Comparison of ENCODE assay signal across 9 cellular contexts in genomic region chr1:175319112-175319911, GRCh38.
A peak's percentile ranks its signal among the peaks of the same experiment; 100 is the strongest.
DNase-seq lines count a peak whose midpoint lies in the region; ATAC-seq, FAIRE-seq and TF ChIP-seq lines count a peak whose summit lies in the region.
"Had no signal": no experiment of that assay in that cellular context is flagged by ENCODE, and none has a peak within 500 bp of the region (broad histone marks: within the 10 kb centered on the region; RNA-seq: fewer than 3 reads in every experiment).

No MANE protein-coding gene starts in this region.

- peak; percentile 85 for TF ChIP-seq RAD21 in Ishikawa (IDR thresholded peaks at IDR 0.05; ENCODE audit: low read depth)

- TF ChIP-seq EP300 in Ishikawa (IDR thresholded peaks at IDR 0.05; ENCODE audit: borderline replicate concordance), result no peak

- H3K9me3 Mint-ChIP-seq in CD4-positive, alpha-beta T cell, result no peaks in the 10 kb centered on the region
- H3K9me3 Mint-ChIP-seq: T-helper 1 cell treated with Interleukin-12 subunit alpha and Interleukin-12 subunit beta and Interleukin-4 antibody, amounts not matched to agents 30 μg/mL and 1 μg/mL, for 36 hours had no signal

- no peaks in the 10 kb centered on the region for H3K36me3 Mint-ChIP-seq in CD4-positive, alpha-beta T cell (ENCODE audit: low read depth)

- no peak overlapping the region for H3K27ac ChIP-seq in CD4-positive, alpha-beta T cell (ENCODE audit: low read depth, low read length)
- H3K27ac ChIP-seq in pancreas (peak overlapping the region; percentile 66 to 83 (median 80)), thoracic aorta (no peak overlapping the region)

- H3K9me3 ChIP-seq in CD4-positive, alpha-beta T cell (ENCODE audit: control insufficient read depth, low read length), result no peaks in the 10 kb centered on the region
- H3K9me3 ChIP-seq in pancreas (no peaks in the 10 kb centered on the region), thoracic aorta (no peaks in the 10 kb centered on the region)

- TF ChIP-seq CTCF in CD4-positive, alpha-beta T cell (IDR thresholded peaks at IDR 0.05), result peak; percentile 94
- TF ChIP-seq CTCF in pancreas (IDR thresholded peaks at IDR 0.05) (peak; percentile 69 to 91 (median 76)), thoracic aorta (IDR thresholded peaks at IDR 0.05) (peak; percentile 88)

- POLR2A ChIA-PET in CD4-positive, alpha-beta T cell (lab: Charles Lee), result interaction anchor here (0.7 to 3.7 kb wide), 3 partner anchors 128 to 168 kb away, joined by 3 to 23 read pairs (median 9); no protein-coding TSS in a partner anchor

- no peaks in the 10 kb centered on the region for H3K36me3 ChIP-seq in pancreas
- no peaks in the 10 kb centered on the region for H3K36me3 ChIP-seq in thoracic aorta

- ATAC-seq in CD4-positive, alpha-beta T cell (ENCODE audit: poor library complexity), result peak; percentile 80
- ATAC-seq in GM19463 (IDR thresholded peaks at IDR 0.05; ENCODE audit: unreplicated experiment) (peak; percentile 83), pancreas (peak; percentile 79 to 92 (median 90)), thoracic aorta (ENCODE audit: insufficient number of reproducible peaks, low FRiP score, low read depth) (peak; percentile 77)

- H3K27ac Mint-ChIP-seq in CD4-positive, alpha-beta T cell, result no peak overlapping the region
- H3K27ac Mint-ChIP-seq: T-helper 1 cell treated with Interleukin-12 subunit alpha and Interleukin-12 subunit beta and Interleukin-4 antibody, amounts not matched to agents 30 μg/mL and 1 μg/mL, for 36 hours had no signal

- intact Hi-C loops in CD4-positive, alpha-beta T cell (cut with DNase I, micrococcal nuclease), result loop anchor here (1.0 to 5.0 kb wide), 6 partner anchors 111 to 754 kb away; no protein-coding TSS in a partner anchor
- intact Hi-C loops in pancreas (cut with DNase I), result no loop called here

- peaks cover 15% of the 10 kb centered on the region for H3K4me1 Mint-ChIP-seq in CD4-positive, alpha-beta T cell (ENCODE audit: low read depth)

- peak; percentile 47 for FAIRE-seq in pancreas (lab: Jason Lieb, UNC)

- no peak overlapping the region for H3K4me3 Mint-ChIP-seq in CD4-positive, alpha-beta T cell
- H3K4me3 Mint-ChIP-seq: T-helper 1 cell treated with Interleukin-12 subunit alpha and Interleukin-12 subunit beta and Interleukin-4 antibody, amounts not matched to agents 30 μg/mL and 1 μg/mL, for 36 hours had no signal

- WGBS in pancreas, 2 donors, result 8% methylated on average over 6 of the region's 6 CpGs

- H3K4me1 ChIP-seq in pancreas (peaks cover 23 to 33% (median 29%) of the 10 kb centered on the region in 3 donors), thoracic aorta (ENCODE audit: control insufficient read depth in 1 of 2, low read depth in 2 of 2) (peaks cover 5 to 13% of the 10 kb centered on the region in 2 donors)

- DNase-seq in CD4-positive, alpha-beta T cell, result peak; percentile 53 to 72 (median 60)
- peak; percentile 56 for DNase-seq in SHP77 treated with DMSO at 0.1 percent for 48 hours (lab: John Stamatoyannopoulos, UW)
- DNase-seq in activated effector memory CD4-positive, alpha-beta T cell treated with anti-CD3 and anti-CD28 coated beads, Interleukin-2, amount 50 U/mL, for 16 hours, result peak; percentile 88
- peak; percentile 64 for DNase-seq in globus pallidus (ENCODE audit: low spot score)
- peak; percentile 83 to 91 (median 87) for DNase-seq in pancreas
- peak; percentile 14 for DNase-seq in thoracic aorta (ENCODE audit: low spot score)

- CTCF ChIA-PET in CD4-positive, alpha-beta T cell (lab: Charles Lee), result interaction anchor here (1.1 to 7.2 kb wide), 5 partner anchors 18 to 192 kb away, joined by 3 to 69 read pairs (median 18); no protein-coding TSS in a partner anchor

- H3K27me3 ChIP-seq in CD4-positive, alpha-beta T cell (ENCODE audit: control insufficient read depth, insufficient read depth, low read length), result no peaks in the 10 kb centered on the region
- no peaks in the 10 kb centered on the region for H3K27me3 ChIP-seq in pancreas
- no peaks in the 10 kb centered on the region for H3K27me3 ChIP-seq in thoracic aorta (replicated peaks; ENCODE audit: insufficient read depth)

- H3K4me3 ChIP-seq in pancreas (no peak overlapping the region), thoracic aorta (no peak overlapping the region)

- peaks cover 6% of the 10 kb centered on the region for H3K27me3 Mint-ChIP-seq in CD4-positive, alpha-beta T cell

TF ChIP-seq in Ishikawa, 13 proteins besides CTCF, POLR2A, EP300 and RAD21:
- no peak for TF ChIP-seq ZBTB7A (IDR thresholded peaks at IDR 0.05; ENCODE audit: low read depth)
TF ChIP-seq in Ishikawa: peak in this region for 0.

Comparison
In these comparisons a context has a peak if more than half of its experiments do, and no peak if none do; other contexts are left out.
1. DNase-seq: peak in every context shown above with its lines; median percentile 88 in activated effector memory CD4-positive, alpha-beta T cell treated with anti-CD3 and anti-CD28 coated beads, Interleukin-2, amount 50 U/mL, for 16 hours; 87 in pancreas; 64 in globus pallidus; 60 in CD4-positive, alpha-beta T cell; 56 in SHP77 treated with DMSO at 0.1 percent for 48 hours; 14 in thoracic aorta.
2. H3K27ac ChIP-seq: peak in pancreas (4 of 4); none in CD4-positive, alpha-beta T cell (single experiment) and thoracic aorta (0 of 2).
3. intact Hi-C loops: an anchor here in CD4-positive, alpha-beta T cell (1.0 to 5.0 kb wide); none called in pancreas.
4. Peak in every context shown above with its lines, with median percentiles within 50 percentile points of each other: ATAC-seq and CTCF ChIP-seq.